9 cellular contexts compared by ENCODE assay signal in the genomic region with DNA sequence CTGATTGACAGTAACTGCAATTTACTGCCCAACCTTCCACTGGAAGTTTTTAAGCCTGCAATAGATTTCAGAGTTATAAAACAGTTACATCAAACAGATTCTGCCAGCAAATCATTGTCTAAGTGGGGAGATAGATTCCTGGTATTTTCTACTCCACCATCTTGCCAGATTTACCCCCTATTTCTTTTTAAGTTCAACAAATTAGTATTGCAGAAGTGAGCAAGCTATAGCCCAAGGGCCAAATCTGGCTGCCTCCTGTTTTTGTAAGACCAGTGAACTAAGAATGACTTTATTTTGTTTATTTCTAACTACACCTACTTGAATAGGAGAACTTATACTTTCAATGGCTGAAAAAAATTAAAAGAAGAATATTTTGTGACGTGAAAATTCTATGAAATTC.
"Had no signal": no experiment of that assay in that cellular context is flagged by ENCODE, and none has a peak within 500 bp of the region (broad histone marks: within the 10 kb centered on the region; RNA-seq: fewer than 3 reads in every experiment).

No MANE protein-coding gene starts in this region.

- H3K4me2 ChIP-seq: GM23338 had no signal

- H3K27ac ChIP-seq: GM23248 had no signal

- DNase-seq: GM23248, GOT3, H7, H9, HCEC 1CT, HFFc6 had no signal

- ATAC-seq: GM23338, HCT116 had no signal

- H3K9me3 ChIP-seq: HAP-1 had no signal

- H2AFZ ChIP-seq: GM23248, GM23338 had no signal

- H3K4me3 Mint-ChIP-seq: GM23338, H9, HFFc6 had no signal

- H3K27ac Mint-ChIP-seq: GM23338, H9, HFFc6 had no signal

- H3K4me1 ChIP-seq: HAP-1 had no signal

- H3K36me3 ChIP-seq: HAP-1 had no signal

- H3K4me3 ChIP-seq: GM23248, GM23338, HAP-1 had no signal
